8 cellular contexts compared by ENCODE assay signal in genomic region chr6:43509142-43509983, GRCh38. TPM values are rescaled to one million over a fixed set of nuclear protein-coding genes. Genes with fewer than 3 reads are reported as not detected.
DNase-seq lines count a peak whose midpoint lies in the region; ATAC-seq and TF ChIP-seq lines count a peak whose summit lies in the region.

No MANE protein-coding gene starts in this region.

- H3K36me3 Mint-ChIP-seq in activated naive CD8-positive, alpha-beta T cell treated with anti-CD3 and anti-CD28 coated beads, Interleukin-2, amount 50 U/mL, for 24 hours (ENCODE audit: low read depth), result peaks cover 11% of the 10 kb centered on the region

- ATAC-seq in HG02852 (IDR thresholded peaks at IDR 0.05; ENCODE audit: unreplicated experiment), result peak; percentile 17
- ATAC-seq in activated naive CD8-positive, alpha-beta T cell treated with anti-CD3 and anti-CD28 coated beads, Interleukin-2, amount 50 U/mL, for 24 hours, result no peak
- ATAC-seq in thoracic aorta (ENCODE audit: insufficient number of reproducible peaks, low FRiP score, low read depth), result no peak
- ATAC-seq in GM19463 (IDR thresholded peaks at IDR 0.05; ENCODE audit: unreplicated experiment), result no peak

- peak overlapping the region; percentile 69 for H3K9ac ChIP-seq in BLaER1

- H3K9me3 Mint-ChIP-seq in activated naive CD8-positive, alpha-beta T cell treated with anti-CD3 and anti-CD28 coated beads, Interleukin-2, amount 50 U/mL, for 24 hours, result no peaks in the 10 kb centered on the region

- H3K27ac ChIP-seq in BLaER1 (no peak overlapping the region), thoracic aorta (no peak overlapping the region)

- H3K4me3 ChIP-seq in BLaER1 (peak overlapping the region; percentile 72), thoracic aorta (peak overlapping the region; percentile 78)

- peak overlapping the region; percentile 93 for H3K4me2 ChIP-seq in BLaER1

- H3K9me3 ChIP-seq in BLaER1 (no peaks in the 10 kb centered on the region), thoracic aorta (no peaks in the 10 kb centered on the region)

- H3K27me3 Mint-ChIP-seq in activated naive CD8-positive, alpha-beta T cell treated with anti-CD3 and anti-CD28 coated beads, Interleukin-2, amount 50 U/mL, for 24 hours, result peaks cover 16% of the 10 kb centered on the region

- H3K36me3 ChIP-seq in BLaER1, result peaks cover 59% of the 10 kb centered on the region
- H3K36me3 ChIP-seq in thoracic aorta, result peaks cover 24% of the 10 kb centered on the region

- H3K4me1 Mint-ChIP-seq in activated naive CD8-positive, alpha-beta T cell treated with anti-CD3 and anti-CD28 coated beads, Interleukin-2, amount 50 U/mL, for 24 hours, result peaks cover 11% of the 10 kb centered on the region

- H3K4me1 ChIP-seq in BLaER1 (peaks cover 70% of the 10 kb centered on the region), thoracic aorta (ENCODE audit: control insufficient read depth in 1 of 2, low read depth in 2 of 2) (peaks cover 11 to 25% of the 10 kb centered on the region in 2 donors)

- H3K4me3 Mint-ChIP-seq in activated naive CD8-positive, alpha-beta T cell treated with anti-CD3 and anti-CD28 coated beads, Interleukin-2, amount 50 U/mL, for 24 hours, result peak overlapping the region; percentile 85

- TF ChIP-seq CTCF in thoracic aorta (IDR thresholded peaks at IDR 0.05), result no peak

- peaks cover 38% of the 10 kb centered on the region for H3K27me3 ChIP-seq in BLaER1
- H3K27me3 ChIP-seq in thoracic aorta (replicated peaks; ENCODE audit: insufficient read depth), result no peaks in the 10 kb centered on the region

- peaks cover 87% of the 10 kb centered on the region for H4K20me1 ChIP-seq in BLaER1

- no peak for DNase-seq in activated naive CD8-positive, alpha-beta T cell treated with anti-CD3 and anti-CD28 coated beads, Interleukin-2, amount 50 U/mL, for 24 hours
- DNase-seq in left kidney (ENCODE audit: low read depth, low spot score), result peak; percentile 48
- no peak for DNase-seq in thoracic aorta (ENCODE audit: low spot score)
- no peak for DNase-seq in occipital lobe (lab: John Stamatoyannopoulos, UW)
- DNase-seq in HuH-7.5 (ENCODE audit: low spot score), result no peak

- peak overlapping the region; percentile 83 for H3K27ac Mint-ChIP-seq in activated naive CD8-positive, alpha-beta T cell treated with anti-CD3 and anti-CD28 coated beads, Interleukin-2, amount 50 U/mL, for 24 hours

RNA-seq across cellular contexts. Expression of gene LRRC73, which starts 0.8 kb away (rescaled TPM):
- under 1 TPM; 0.54 to 0.63 TPM for total RNA-seq in thoracic aorta
- 2.7 TPM for total RNA-seq in occipital lobe

RNA-seq across cellular contexts. Expression of gene YIPF3, which starts 7.4 kb away (rescaled TPM):
- total RNA-seq in thoracic aorta (100 to 1,000 TPM in 1 of 2 donors, 10 to 100 TPM in 1; 92.2 to 160 TPM), occipital lobe (71.4 TPM)

RNA-seq across cellular contexts. Expression of gene POLR1C, which starts 7.5 kb away (rescaled TPM):
- 10 to 100 TPM in 1 of 2 donors, 1 to 10 TPM in 1; 9.9 to 29.2 TPM for total RNA-seq in thoracic aorta
- 22.0 TPM for total RNA-seq in occipital lobe

RNA-seq across cellular contexts. Expression of gene TJAP1, which starts 32.0 kb away (rescaled TPM):
- 10 to 100 TPM; 19.5 to 21.0 TPM for total RNA-seq in thoracic aorta
- total RNA-seq in occipital lobe, result 5.0 TPM

RNA-seq across cellular contexts. Expression of gene DLK2, which starts 54.0 kb away (rescaled TPM):
- not detected for total RNA-seq in thoracic aorta
- 7.3 TPM for total RNA-seq in occipital lobe
